In genomic region chr3:43838877-43839276, GRCh38 we compare ENCODE assay signal across 17 cellular contexts.
A peak's percentile ranks its signal among the peaks of the same experiment; 100 is the strongest.
DNase-seq lines count a peak whose midpoint lies in the region; ATAC-seq and TF ChIP-seq lines count a peak whose summit lies in the region.
"Had no signal": no experiment of that assay in that cellular context is flagged by ENCODE, and none has a peak within 500 bp of the region (broad histone marks: within the 10 kb centered on the region; RNA-seq: fewer than 3 reads in every experiment).

No MANE protein-coding gene starts in this region.

- POLR2A ChIA-PET in IMR-90 (lab: Charles Lee; ENCODE audit: unreplicated experiment), result no interaction called here

- no peak overlapping the region for H2AK9ac ChIP-seq in IMR-90 (replicated peaks; ENCODE audit: low read depth, low read length, poor library complexity)

- no peaks in the 10 kb centered on the region for H3K79me1 ChIP-seq in IMR-90 (ENCODE audit: low read depth in 1 of 2, low read length in 2 of 2)

- peaks cover 4% of the 10 kb centered on the region for H3K9me3 ChIP-seq in IMR-90 (ENCODE audit: control insufficient read depth, insufficient read depth, low read length)

- H3K9me1 ChIP-seq in IMR-90 (ENCODE audit: insufficient read depth, low read length), result no peaks in the 10 kb centered on the region

- H3K4ac ChIP-seq in IMR-90 (ENCODE audit: low read depth, low read length), result no peak overlapping the region

- H3K36me3 Mint-ChIP-seq in type B pancreatic cell, result no peaks in the 10 kb centered on the region
- H3K36me3 Mint-ChIP-seq: brain had no signal

- H3K4me2 ChIP-seq in IMR-90 (ENCODE audit: low read depth, low read length), result no peak overlapping the region

- dilution Hi-C loops in IMR-90 (cut with HindIII; ENCODE audit: low sequenced_read_pairs, unreplicated experiment), result no loop called here

- no TSS peak for BruUV-seq in IMR-90 (replicated peaks; lab: Mats Ljungman, UMichigan)

- H3K14ac ChIP-seq in IMR-90 (replicated peaks; ENCODE audit: low read depth, low read length), result no peak overlapping the region

- TF ChIP-seq RAD21 in IMR-90 (IDR thresholded peaks at IDR 0.05; ENCODE audit: low read length), result peak; percentile 14; the same call in 1 of the 2 replicates

- H3K4me3 ChIP-seq in GM06990 (replicated peaks; ENCODE audit: low read depth, low read length), result no peak overlapping the region
- H3K4me3 ChIP-seq in IMR-90 (ENCODE audit: insufficient read depth, low read depth, low read length), result no peak overlapping the region
- no peak overlapping the region for H3K4me3 ChIP-seq in astrocyte of the spinal cord (ENCODE audit: low read depth, low read length)
- H3K4me3 ChIP-seq in kidney epithelial cell (ENCODE audit: low read depth, low read length), result no peak overlapping the region

- H4K91ac ChIP-seq in IMR-90 (ENCODE audit: insufficient read depth, low read depth, low read length), result no peak overlapping the region

- intact Hi-C loops in IMR-90 (cut with micrococcal nuclease), result no loop called here

- no peak overlapping the region for H2BK5ac ChIP-seq in IMR-90 (ENCODE audit: low read depth, low read length, poor library complexity, severe bottlenecking)

- no peaks in the 10 kb centered on the region for H3K36me3 ChIP-seq in GM06990 (ENCODE audit: control insufficient read depth, insufficient read depth, low read length)
- no peaks in the 10 kb centered on the region for H3K36me3 ChIP-seq in IMR-90 (ENCODE audit: control insufficient read depth, insufficient read depth, low read length)
- no peaks in the 10 kb centered on the region for H3K36me3 ChIP-seq in kidney epithelial cell (ENCODE audit: control insufficient read depth, insufficient read depth, low read length)

- H3K23ac ChIP-seq in IMR-90 (ENCODE audit: low read depth, low read length), result no peak overlapping the region

- peaks cover 15% of the 10 kb centered on the region for H3K27me3 Mint-ChIP-seq in type B pancreatic cell
- H3K27me3 Mint-ChIP-seq: activated CD4-positive, alpha-beta T cell treated with anti-CD3 and anti-CD28 coated beads, Interleukin-2, amount 10 ng/mL, durations not matched to agents 24 days and 14 days had no signal

- H3K27ac Mint-ChIP-seq in type B pancreatic cell, result no peak overlapping the region
- H3K27ac Mint-ChIP-seq: activated CD4-positive, alpha-beta T cell treated with anti-CD3 and anti-CD28 coated beads, Interleukin-2, amount 10 ng/mL, durations not matched to agents 24 days and 14 days; activated naive CD4-positive, alpha-beta T cell treated with anti-CD3 and anti-CD28 coated beads for 36 hours; brain had no signal

- TF ChIP-seq POLR2A in IMR-90 (IDR thresholded peaks at IDR 0.05; ENCODE audit: low read depth, low read length), result no peak

- in situ Hi-C loops in IMR-90 (cut with MboI; ENCODE audit: low sequenced_read_pairs), result no loop called here
- in situ Hi-C loops in astrocyte of the spinal cord (cut with HindIII; ENCODE audit: low sequenced_read_pairs), result no loop called here

- TF ChIP-seq CTCF in GM06990 (IDR thresholded peaks at IDR 0.05; ENCODE audit: insufficient read depth, low read length, poor library complexity, severe bottlenecking) (peak; percentile 18), IMR-90 (conservative IDR thresholded peaks at IDR 0.05; ENCODE audit: low read depth, low read length) (no peak), astrocyte of the spinal cord (IDR thresholded peaks at IDR 0.05; ENCODE audit: low read depth, low read length) (peak; percentile 24), kidney epithelial cell (IDR thresholded peaks at IDR 0.05; ENCODE audit: insufficient read depth, low read length, poor library complexity, severe bottlenecking) (peak; percentile 5), type B pancreatic cell (conservative IDR thresholded peaks at IDR 0.05) (no peak)

- H2AFZ ChIP-seq in IMR-90 (replicated peaks; ENCODE audit: low read length, poor library complexity), result no peak overlapping the region

- H2BK120ac ChIP-seq in IMR-90 (ENCODE audit: low read depth, low read length), result no peak overlapping the region

- DNase-seq in GM06990 (ENCODE audit: extremely low read depth, insufficient read length), result no peak
- no peak for DNase-seq in IMR-90
- DNase-seq in astrocyte of the spinal cord (ENCODE audit: low read depth, low spot score), result no peak
- no peak for DNase-seq in kidney epithelial cell (ENCODE audit: low read depth)
- DNase-seq in putamen (ENCODE audit: low spot score), result no peak
- no peak for DNase-seq in type B pancreatic cell (ENCODE audit: extremely low spot score, unreplicated experiment)
- no peak for DNase-seq in stimulated activated CD4-positive, alpha-beta T cell treated with anti-CD3 and anti-CD28 coated beads, Interleukin-15, amount 100 ng/mL, for 24 hours
- DNase-seq: activated naive CD4-positive, alpha-beta T cell treated with anti-CD3 and anti-CD28 coated beads for 36 hours; head of caudate nucleus; KG1; NCI-H446 treated with DMSO at 0.1 percent for 48 hours; stimulated activated CD4-positive, alpha-beta T cell treated with anti-CD3 and anti-CD28 coated beads, Interleukin-4, amount 100 ng/mL, for 24 hours; stimulated activated CD8-positive, alpha-beta memory T cell treated with anti-CD3 and anti-CD28 coated beads, Interleukin-4, amount 100 ng/mL, for 48 hours had no signal

- CTCF ChIA-PET in IMR-90 (lab: Yijun Ruan, JAX), result no interaction called here

- H3K4me1 Mint-ChIP-seq in type B pancreatic cell (ENCODE audit: unreplicated experiment), result no peaks in the 10 kb centered on the region
- H3K4me1 Mint-ChIP-seq: activated CD4-positive, alpha-beta T cell treated with anti-CD3 and anti-CD28 coated beads, Interleukin-2, amount 10 ng/mL, durations not matched to agents 24 days and 14 days; brain had no signal

- no peak overlapping the region for H2AK5ac ChIP-seq in IMR-90 (ENCODE audit: low read depth, low read length)

- no peaks in the 10 kb centered on the region for H3K4me1 ChIP-seq in IMR-90 (ENCODE audit: control insufficient read depth, insufficient read depth, low read length)

- H3K56ac ChIP-seq in IMR-90 (ENCODE audit: extremely low read depth, insufficient read depth, low read length), result no peak overlapping the region

- H2BK15ac ChIP-seq in IMR-90 (ENCODE audit: low read depth, low read length), result no peak overlapping the region

- no peak overlapping the region for H2BK20ac ChIP-seq in IMR-90 (ENCODE audit: low read depth, low read length)

- H3K27me3 ChIP-seq in GM06990 (replicated peaks; ENCODE audit: control insufficient read depth, insufficient read depth, low read length) (no peaks in the 10 kb centered on the region), IMR-90 (ENCODE audit: control insufficient read depth, insufficient read depth, low read length) (peaks cover 5% of the 10 kb centered on the region), kidney epithelial cell (ENCODE audit: control insufficient read depth, insufficient read depth, low read length) (no peaks in the 10 kb centered on the region)

- H4K20me1 ChIP-seq in IMR-90 (ENCODE audit: insufficient read depth, low read length), result no peaks in the 10 kb centered on the region

- H4K5ac ChIP-seq in IMR-90 (ENCODE audit: low read depth, low read length), result no peak overlapping the region

- no peak overlapping the region for H3K27ac ChIP-seq in IMR-90 (ENCODE audit: insufficient read depth, low read length)
- H3K27ac ChIP-seq: HL-60 had no signal

- no CpG with 5 or more reads among the region's 1 CpG for WGBS in IMR-90 (ENCODE audit: extremely low coverage in 2 of 2, insufficient read length in 1 of 2), 2 experiments

- no peak overlapping the region for H3K4me3 Mint-ChIP-seq in type B pancreatic cell
- H3K4me3 Mint-ChIP-seq: activated CD4-positive, alpha-beta T cell treated with anti-CD3 and anti-CD28 coated beads, Interleukin-2, amount 10 ng/mL, durations not matched to agents 24 days and 14 days; activated naive CD4-positive, alpha-beta T cell treated with anti-CD3 and anti-CD28 coated beads for 36 hours; brain had no signal

- ATAC-seq in IMR-90 (ENCODE audit: low read depth), result no peak
- ATAC-seq in GM21737 (IDR thresholded peaks at IDR 0.05; ENCODE audit: unreplicated experiment), result no peak

- no peak overlapping the region for H4K8ac ChIP-seq in IMR-90 (ENCODE audit: low read depth in 2 of 2, low read length in 2 of 2)

- H3K9ac ChIP-seq in IMR-90 (ENCODE audit: low read depth, low read length), result no peak overlapping the region

- peaks cover 6% of the 10 kb centered on the region for H3K9me3 Mint-ChIP-seq in type B pancreatic cell

- no peak overlapping the region for H3K18ac ChIP-seq in IMR-90 (ENCODE audit: low read depth, low read length)

TF ChIP-seq in IMR-90, 13 proteins besides CTCF, POLR2A, EP300 and RAD21:
- no peak for TF ChIP-seq USF2 (IDR thresholded peaks at IDR 0.05; ENCODE audit: low read depth, low read length)
- no peak for TF ChIP-seq RFX5 (IDR thresholded peaks at IDR 0.05; ENCODE audit: low read depth, low read length)

Comparison
In these comparisons a context has a peak if more than half of its experiments do, and no peak if none do; other contexts are left out.
1. CTCF ChIP-seq: peak in GM06990 (single experiment), astrocyte of the spinal cord (single experiment) and kidney epithelial cell (single experiment); none in IMR-90 (single experiment) and type B pancreatic cell (single experiment).